26 cellular contexts compared by ENCODE assay signal in genomic region chr22:27283240-27283639, GRCh38.
DNase-seq lines count a peak whose midpoint lies in the region; ATAC-seq, FAIRE-seq and TF ChIP-seq lines count a peak whose summit lies in the region.
"Had no signal": no experiment of that assay in that cellular context is flagged by ENCODE, and none has a peak within 500 bp of the region (broad histone marks: within the 10 kb centered on the region; RNA-seq: fewer than 3 reads in every experiment).

No MANE protein-coding gene starts in this region.

- no peaks in the 10 kb centered on the region for H3K79me1 ChIP-seq in trophoblast cell (ENCODE audit: low read length)

- H2AFZ ChIP-seq in Karpas-422 (ENCODE audit: low read length) (peak overlapping the region; percentile 92; the same call in 1 of the 2 replicates), K562 (ENCODE audit: low read depth, low read length) (no peak overlapping the region), keratinocyte (ENCODE audit: control insufficient read depth, low read length) (no peak overlapping the region), trophoblast cell (ENCODE audit: insufficient read depth, low read length, poor library complexity) (no peak overlapping the region)

- TF ChIP-seq POLR2A in K562 (conservative IDR thresholded peaks at IDR 0.05), result no peak

- no peak for TF ChIP-seq RAD21 in K562 (CRISPR knock-in tag; conservative IDR thresholded peaks at IDR 0.05 in 1 of 2, IDR thresholded peaks at IDR 0.05 in 1 of 2)

- H2BK12ac ChIP-seq in trophoblast cell (ENCODE audit: low read length), result no peak overlapping the region

- TF ChIP-seq EP300 in K562 (IDR thresholded peaks at IDR 0.05; ENCODE audit: low read length), result no peak

- no peaks in the 10 kb centered on the region for H3K36me3 ChIP-seq in HEK293 (ENCODE audit: control insufficient read depth in 2 of 2, insufficient read depth in 1 of 2, low read length in 2 of 2)
- H3K36me3 ChIP-seq in Karpas-422 (ENCODE audit: insufficient read depth, low read length), result no peaks in the 10 kb centered on the region
- H3K36me3 ChIP-seq in K562 (ENCODE audit: control insufficient read depth, insufficient read depth, low read length), result no peaks in the 10 kb centered on the region
- no peaks in the 10 kb centered on the region for H3K36me3 ChIP-seq in keratinocyte (ENCODE audit: control insufficient read depth in 2 of 2, extremely low read depth in 1 of 2, insufficient read depth in 2 of 2, low read length in 2 of 2)
- H3K36me3 ChIP-seq in trophoblast cell (ENCODE audit: control insufficient read depth in 1 of 2, insufficient read depth in 2 of 2, low read length in 2 of 2), result no peaks in the 10 kb centered on the region
- no peaks in the 10 kb centered on the region for H3K36me3 ChIP-seq in colonic mucosa
- H3K36me3 ChIP-seq: BE2C, BLaER1 had no signal

- no peaks in the 10 kb centered on the region for H3K9me1 ChIP-seq in K562 (ENCODE audit: control insufficient read depth, insufficient read depth, low read length)
- no peaks in the 10 kb centered on the region for H3K9me1 ChIP-seq in keratinocyte (ENCODE audit: control insufficient read depth, extremely low read depth, insufficient read depth, low read length)

- DNase-seq in Karpas-422, result no peak
- no peak for DNase-seq in K562 (ENCODE audit: extremely low read depth in 1 of 4, low spot score in 3 of 4)
- DNase-seq in keratinocyte (ENCODE audit: low read depth, low spot score), result no peak
- DNase-seq in midbrain (lab: John Stamatoyannopoulos, UW), result no peak
- DNase-seq in trophoblast cell, result no peak
- no peak for DNase-seq in colonic mucosa
- DNase-seq in DMS79 (lab: John Stamatoyannopoulos, UW), result no peak
- DNase-seq: 8988T; ACHN; C1 segment of cervical spinal cord; CD4-positive, alpha-beta memory T cell; CD4-positive, CD25-positive, alpha-beta regulatory T cell; CD8-positive, alpha-beta memory T cell; COR-L47; DMS 273 treated with DMSO at 0.1 percent for 48 hours; DMS153; DMS53; DMS79 treated with DMSO at 0.1 percent for 48 hours; GF-D8 had no signal

- no peak overlapping the region for H2AK5ac ChIP-seq in trophoblast cell (ENCODE audit: low read length)

- FAIRE-seq in K562 (lab: Jason Lieb, UNC) (no peak), keratinocyte (lab: Jason Lieb, UNC) (peak; percentile 20)
- FAIRE-seq: A204.1, G401.6, GM12891, GM19239 had no signal

- CTCF ChIA-PET in HEK293 (lab: Yijun Ruan, JAX), result no interaction called here
- CTCF ChIA-PET in K562 (lab: Yijun Ruan, JAX; ENCODE audit: low intra/inter-chr PET ratio), result no interaction called here

- POLR2A ChIA-PET in HEK293 (lab: Yijun Ruan, JAX) (no interaction called here), K562 (lab: Yijun Ruan, JAX) (no interaction called here)

- H3K9ac ChIP-seq in Karpas-422 (ENCODE audit: low read length) (no peak overlapping the region), K562 (ENCODE audit: insufficient read depth in 1 of 2, low read depth in 2 of 2, low read length in 2 of 2) (no peak overlapping the region), keratinocyte (ENCODE audit: control insufficient read depth, extremely low read depth, insufficient read depth, low read length) (no peak overlapping the region), trophoblast cell (ENCODE audit: low read length) (no peak overlapping the region), colonic mucosa (ENCODE audit: low read depth in 2 of 2, low read length in 2 of 2) (no peak overlapping the region)
- H3K9ac ChIP-seq: BLaER1 had no signal

- no peak overlapping the region for H3K14ac ChIP-seq in trophoblast cell (ENCODE audit: low read length)

- dilution Hi-C loops in keratinocyte (cut with MboI; ENCODE audit: extremely low pct_ligation_motif_present, low sequenced_read_pairs), result no loop called here

- no peak overlapping the region for H3K27ac ChIP-seq in HEK293 (ENCODE audit: extremely low read depth, low read depth, low read length)
- H3K27ac ChIP-seq in Karpas-422 (ENCODE audit: low read length), result no peak overlapping the region
- H3K27ac ChIP-seq in K562 (ENCODE audit: extremely low read depth, low read depth, low read length), result no peak overlapping the region
- H3K27ac ChIP-seq in keratinocyte (ENCODE audit: control insufficient read depth, insufficient read depth, low read length), result no peak overlapping the region
- no peak overlapping the region for H3K27ac ChIP-seq in trophoblast cell (ENCODE audit: low read depth, low read length)
- no peak overlapping the region for H3K27ac ChIP-seq in colonic mucosa
- H3K27ac ChIP-seq: BLaER1 had no signal

- no peak overlapping the region for H3K18ac ChIP-seq in trophoblast cell (ENCODE audit: low read length)

- no peaks in the 10 kb centered on the region for H3K9me2 ChIP-seq in Karpas-422 (replicated peaks; ENCODE audit: insufficient read depth, low read length)

- no peak overlapping the region for H2BK120ac ChIP-seq in trophoblast cell (ENCODE audit: insufficient read depth, low read length, poor library complexity)

- BruUV-seq in K562 (replicated peaks; lab: Mats Ljungman, UMichigan), result no TSS peak

- intact Hi-C loops in K562 (cut with micrococcal nuclease), result no loop called here
- intact Hi-C loops in colonic mucosa (cut with DNase I), result no loop called here

- no peak overlapping the region for H3K4me2 ChIP-seq in Karpas-422 (ENCODE audit: low read depth, low read length, poor library complexity, severe bottlenecking)
- H3K4me2 ChIP-seq in K562 (ENCODE audit: insufficient read depth, low read length), result no peak overlapping the region
- H3K4me2 ChIP-seq in keratinocyte (ENCODE audit: control insufficient read depth, extremely low read depth, insufficient read depth, low read depth, low read length), result no peak overlapping the region
- no peak overlapping the region for H3K4me2 ChIP-seq in trophoblast cell (ENCODE audit: low read length)
- H3K4me2 ChIP-seq: BLaER1 had no signal

- H3K79me2 ChIP-seq in Karpas-422 (ENCODE audit: low read length) (no peaks in the 10 kb centered on the region), K562 (ENCODE audit: control insufficient read depth, insufficient read depth, low read length) (no peaks in the 10 kb centered on the region), keratinocyte (ENCODE audit: control insufficient read depth, insufficient read depth, low read length) (no peaks in the 10 kb centered on the region), trophoblast cell (ENCODE audit: control insufficient read depth, insufficient read depth, low read length, poor library complexity) (no peaks in the 10 kb centered on the region)

- H4K8ac ChIP-seq in trophoblast cell (ENCODE audit: low read depth, low read length), result no peak overlapping the region

- H4K91ac ChIP-seq in trophoblast cell (ENCODE audit: low read depth, low read length), result no peak overlapping the region

- in situ Hi-C loops in K562 (cut with MboI), result no loop called here

- H3K27me3 ChIP-seq in Karpas-422 (ENCODE audit: low read length) (peaks cover 6% of the 10 kb centered on the region; the same call in 1 of the 2 replicates), K562 (ENCODE audit: control insufficient read depth in 2 of 2, insufficient read depth in 2 of 2, low read length in 2 of 2) (no peaks in the 10 kb centered on the region; a peak in 1 of 5 replicates), keratinocyte (ENCODE audit: control insufficient read depth, extremely low read depth, insufficient read depth, low read length) (peaks cover 6% of the 10 kb centered on the region), trophoblast cell (ENCODE audit: insufficient read depth, low read length) (no peaks in the 10 kb centered on the region), colonic mucosa (no peaks in the 10 kb centered on the region)
- H3K27me3 ChIP-seq: BE2C, BLaER1 had no signal

- no peak for ATAC-seq in K562

- H3K4ac ChIP-seq in trophoblast cell (ENCODE audit: low read depth, low read length), result no peak overlapping the region

- H4K12ac ChIP-seq in trophoblast cell (ENCODE audit: low read depth, low read length), result no peak overlapping the region

- no peak overlapping the region for H3K23ac ChIP-seq in trophoblast cell (ENCODE audit: low read length)

- WGBS in K562 (ENCODE audit: insufficient coverage, low coverage, missing lambda C conversion rate), result 5% methylated on average over 5 of the region's 5 CpGs
- WGBS in trophoblast cell (ENCODE audit: extremely low coverage, insufficient coverage, insufficient read length), result no CpG with 5 or more reads among the region's 5 CpGs

- TF ChIP-seq CTCF in HEK293 (tag by site-specific recombination; IDR thresholded peaks at IDR 0.05) (no peak), K562 (IDR thresholded peaks at IDR 0.05 in 2 of 3, conservative IDR thresholded peaks at IDR 0.05 in 1 of 3; ENCODE audit: insufficient read depth in 2 of 3, low read depth in 1 of 3, low read length in 3 of 3) (no peak), keratinocyte (optimal IDR thresholded peaks at IDR 0.05 in 1 of 3, IDR thresholded peaks at IDR 0.05 in 1 of 3, conservative IDR thresholded peaks at IDR 0.05 in 1 of 3; ENCODE audit: extremely low read depth in 1 of 3, insufficient read depth in 2 of 3, low read length in 3 of 3) (no peak), colonic mucosa (IDR thresholded peaks at IDR 0.05) (no peak)

- H3K9me3 ChIP-seq in HEK293 (ENCODE audit: control insufficient read depth, insufficient read depth, low read depth, low read length), result no peaks in the 10 kb centered on the region
- peaks cover 9% of the 10 kb centered on the region; the same call in 1 of the 2 replicates for H3K9me3 ChIP-seq in Karpas-422 (ENCODE audit: low read length)
- H3K9me3 ChIP-seq in K562 (replicated peaks; ENCODE audit: control insufficient read depth, insufficient read depth, low read depth, low read length), result no peaks in the 10 kb centered on the region
- no peaks in the 10 kb centered on the region for H3K9me3 ChIP-seq in keratinocyte (ENCODE audit: control insufficient read depth, low read depth, low read length)
- no peaks in the 10 kb centered on the region for H3K9me3 ChIP-seq in trophoblast cell (ENCODE audit: insufficient read depth, low read depth, low read length)
- no peaks in the 10 kb centered on the region for H3K9me3 ChIP-seq in colonic mucosa
- H3K9me3 ChIP-seq: BE2C, BLaER1 had no signal

- H3K4me3 ChIP-seq in HEK293 (ENCODE audit: low read depth, low read length) (no peak overlapping the region), Karpas-422 (ENCODE audit: low read length) (no peak overlapping the region), K562 (no peak overlapping the region), keratinocyte (ENCODE audit: control insufficient read depth in 2 of 3, extremely low read depth in 1 of 3, insufficient read depth in 2 of 3, low read depth in 1 of 3, low read length in 3 of 3) (no peak overlapping the region), trophoblast cell (ENCODE audit: low read depth, low read length) (no peak overlapping the region), colonic mucosa (no peak overlapping the region)
- H3K4me3 ChIP-seq: BLaER1 had no signal

- no peaks in the 10 kb centered on the region for H4K20me1 ChIP-seq in Karpas-422 (ENCODE audit: insufficient read depth, low read depth, low read length)
- H4K20me1 ChIP-seq in K562 (replicated peaks; ENCODE audit: control insufficient read depth, insufficient read depth, low read length), result no peaks in the 10 kb centered on the region
- H4K20me1 ChIP-seq in keratinocyte (ENCODE audit: control insufficient read depth, extremely low read depth, insufficient read depth, low read length), result no peaks in the 10 kb centered on the region
- H4K20me1 ChIP-seq: BLaER1 had no signal

- H3K4me1 ChIP-seq in HEK293 (ENCODE audit: control insufficient read depth, insufficient read depth, low read length), result no peaks in the 10 kb centered on the region
- peaks cover 2% of the 10 kb centered on the region; the same call in 1 of the 2 replicates for H3K4me1 ChIP-seq in Karpas-422 (ENCODE audit: low read length)
- H3K4me1 ChIP-seq in K562 (replicated peaks in 1 of 2; ENCODE audit: control insufficient read depth in 2 of 2, insufficient read depth in 2 of 2, low read length in 2 of 2), result no peaks in the 10 kb centered on the region
- H3K4me1 ChIP-seq in keratinocyte (ENCODE audit: control insufficient read depth, extremely low read depth, insufficient read depth, low read length), result peaks cover 8% of the 10 kb centered on the region
- H3K4me1 ChIP-seq in trophoblast cell (ENCODE audit: control insufficient read depth in 1 of 2, insufficient read depth in 2 of 2, low read length in 2 of 2), result no peaks in the 10 kb centered on the region
- no peaks in the 10 kb centered on the region for H3K4me1 ChIP-seq in colonic mucosa

- H2BK5ac ChIP-seq in trophoblast cell (ENCODE audit: low read depth, low read length, poor library complexity), result no peak overlapping the region

Comparison
In these comparisons a context has a peak if more than half of its experiments do, and no peak if none do; other contexts are left out.
1. Of the 44 proteins assayed by ChIP-seq in both K562 and HEK293: peak only in K562: none; only in HEK293: SETDB1; in both: none; in neither: 43.